In genomic region chr7:150665075-150665794, GRCh38 we compare ENCODE assay signal across 13 cellular contexts. TPM values are rescaled to one million over a fixed set of nuclear protein-coding genes. Genes with fewer than 3 reads are reported as not detected.
DNase-seq lines count a peak whose midpoint lies in the region; ATAC-seq and TF ChIP-seq lines count a peak whose summit lies in the region.
"Had no signal": no experiment of that assay in that cellular context is flagged by ENCODE, and none has a peak within 500 bp of the region (broad histone marks: within the 10 kb centered on the region; RNA-seq: fewer than 3 reads in every experiment).

No MANE protein-coding gene starts in this region.

- 66% methylated on average over 9 of the region's 9 CpGs for WGBS in mammary epithelial cell (ENCODE audit: low coverage, missing lambda C conversion rate)

- BruUV-seq in mammary epithelial cell (replicated peaks; lab: Mats Ljungman, UMichigan): no TSS peak

- no peak overlapping the region for H2AFZ ChIP-seq in mammary epithelial cell (ENCODE audit: low read depth, low read length)

- peaks cover 15% of the 10 kb centered on the region for H3K9me3 Mint-ChIP-seq in nephron progenitor cell

- TF ChIP-seq POLR2A in Peyer's patch (IDR thresholded peaks at IDR 0.05): no peak

- H3K4me3 Mint-ChIP-seq in nephron progenitor cell: no peak overlapping the region
- H3K4me3 Mint-ChIP-seq: brain had no signal

- ATAC-seq in HG03439 (IDR thresholded peaks at IDR 0.05; ENCODE audit: unreplicated experiment): no peak
- ATAC-seq in GM19023 (IDR thresholded peaks at IDR 0.05; ENCODE audit: unreplicated experiment): no peak

- H3K27me3 ChIP-seq in Peyer's patch: no peaks in the 10 kb centered on the region
- H3K27me3 ChIP-seq in mammary epithelial cell (ENCODE audit: insufficient read depth, low read length): no peaks in the 10 kb centered on the region

- no peak overlapping the region for H3K4me2 ChIP-seq in mammary epithelial cell (ENCODE audit: insufficient read depth, low read depth, low read length)
- H3K4me2 ChIP-seq: SK-N-SH had no signal

- peak; percentile 31 for DNase-seq in Ammon's horn (ENCODE audit: low spot score)
- DNase-seq in Peyer's patch: no peak
- peak; percentile 42 for DNase-seq in activated T-helper 9 cell treated with anti-CD3 and anti-CD28 coated beads, Interleukin-2, amount 50 U/mL, for 16 hours (ENCODE audit: low read depth)
- DNase-seq in nephron progenitor cell: no peak
- no peak for DNase-seq in mammary epithelial cell
- DNase-seq in HPDE6-E6E7 (ENCODE audit: extremely low spot score): no peak
- DNase-seq: left cardiac atrium, NCI-H2081, SK-N-SH had no signal

- H3K79me2 ChIP-seq in mammary epithelial cell (ENCODE audit: insufficient read depth, low read length): no peaks in the 10 kb centered on the region

- TF ChIP-seq CTCF in Peyer's patch (IDR thresholded peaks at IDR 0.05): no peak
- no peak for TF ChIP-seq CTCF in nephron progenitor cell (IDR thresholded peaks at IDR 0.05)
- no peak for TF ChIP-seq CTCF in mammary epithelial cell (conservative IDR thresholded peaks at IDR 0.05 in 1 of 2, IDR thresholded peaks at IDR 0.05 in 1 of 2; ENCODE audit: extremely low read depth in 1 of 2, insufficient read depth in 1 of 2, low read depth in 1 of 2, low read length in 2 of 2)

- H3K9me3 ChIP-seq in Peyer's patch (no peaks in the 10 kb centered on the region), mammary epithelial cell (replicated peaks; ENCODE audit: insufficient read depth, low read length) (no peaks in the 10 kb centered on the region)
- H3K9me3 ChIP-seq: SK-N-SH had no signal

- H3K27ac Mint-ChIP-seq in nephron progenitor cell: peak overlapping the region; percentile 3
- H3K27ac Mint-ChIP-seq: brain had no signal

- H3K27me3 Mint-ChIP-seq in nephron progenitor cell (ENCODE audit: low read depth, poor library complexity): no peaks in the 10 kb centered on the region
- H3K27me3 Mint-ChIP-seq: brain had no signal

- H3K4me3 ChIP-seq in Peyer's patch (no peak overlapping the region), mammary epithelial cell (replicated peaks in 1 of 3; ENCODE audit: insufficient read depth in 1 of 3, low read depth in 2 of 3, low read length in 3 of 3) (no peak overlapping the region)

- dilution Hi-C loops in mammary epithelial cell (cut with HindIII; ENCODE audit: low sequenced_read_pairs): no loop called here

- H3K4me1 ChIP-seq in Peyer's patch (peaks cover 0 to 8% (median 7%) of the 10 kb centered on the region in 4 donors), mammary epithelial cell (ENCODE audit: insufficient read depth, low read length) (no peaks in the 10 kb centered on the region)

- intact Hi-C loops in mammary epithelial cell (cut with micrococcal nuclease): no loop called here

- H4K20me1 ChIP-seq in mammary epithelial cell (ENCODE audit: insufficient read depth, low read length): no peaks in the 10 kb centered on the region

- H3K27ac ChIP-seq in Peyer's patch (peak overlapping the region; percentile 58 to 71 (median 70)), mammary epithelial cell (ENCODE audit: insufficient read depth, low read depth, low read length) (no peak overlapping the region)

- H3K4me1 Mint-ChIP-seq in nephron progenitor cell: no peaks in the 10 kb centered on the region
- H3K4me1 Mint-ChIP-seq: brain had no signal

- in situ Hi-C loops in mammary epithelial cell (cut with MboI; ENCODE audit: low sequenced_read_pairs in 2 of 2): no loop called here

- H3K36me3 ChIP-seq in Peyer's patch (no peaks in the 10 kb centered on the region), mammary epithelial cell (ENCODE audit: insufficient read depth, low read length) (no peaks in the 10 kb centered on the region)

- H3K36me3 Mint-ChIP-seq in nephron progenitor cell (ENCODE audit: low read depth): no peaks in the 10 kb centered on the region
- H3K36me3 Mint-ChIP-seq: brain had no signal

- CTCF ChIA-PET in mammary epithelial cell (lab: Charles Lee; ENCODE audit: low non-redundant PET): no interaction called here

- H3K9ac ChIP-seq in mammary epithelial cell (ENCODE audit: insufficient read depth, low read length): no peak overlapping the region
- H3K9ac ChIP-seq: SK-N-SH had no signal

RNA-seq across cellular contexts. Expression of gene GIMAP2, which starts 20.3 kb away (rescaled TPM):
- total RNA-seq in Peyer's patch: 10 to 100 TPM in 1 of 4 donors, 1 to 10 TPM in 3; 4.8 to 17.3 (median 9.1) TPM
- 1 to 10 TPM; 1.3 to 1.4 TPM for total RNA-seq in mammary epithelial cell
- polyA plus RNA-seq in mammary epithelial cell: 0.31 TPM
- polyA minus RNA-seq in mammary epithelial cell: not detected

RNA-seq across cellular contexts. Expression of gene GIMAP6, which starts 33.0 kb away (rescaled TPM):
- total RNA-seq in Peyer's patch (10 to 100 TPM in 2 of 4 donors, 1 to 10 TPM in 2; 7.0 to 35.5 (median 10.6) TPM), mammary epithelial cell (not detected)
- polyA plus RNA-seq in mammary epithelial cell: not detected
- polyA minus RNA-seq in mammary epithelial cell: not detected
- total RNA-seq: LHCN-M2 had no signal

RNA-seq across cellular contexts. Expression of gene GIMAP1, which starts 51.2 kb away (rescaled TPM):
- total RNA-seq in Peyer's patch (1 to 10 TPM; 1.8 to 7.4 (median 3.6) TPM), mammary epithelial cell (not detected)
- not detected for polyA plus RNA-seq in mammary epithelial cell
- not detected for polyA minus RNA-seq in mammary epithelial cell
- total RNA-seq: LHCN-M2 had no signal
- polyA plus RNA-seq: SK-N-SH had no signal

Comparison
In these comparisons a context has a peak if more than half of its experiments do, and no peak if none do; other contexts are left out.
1. DNase-seq: peak in Ammon's horn (single experiment) and activated T-helper 9 cell treated with anti-CD3 and anti-CD28 coated beads, Interleukin-2, amount 50 U/mL, for 16 hours (single experiment); none in Peyer's patch (0 of 3), nephron progenitor cell (single experiment), mammary epithelial cell (single experiment) and HPDE6-E6E7 (single experiment).
2. RNA of gene GIMAP6, which starts 33.0 kb away (total RNA-seq): 7.0 to 35.5 TPM in Peyer's patch; not detected in mammary epithelial cell; every median in the first group is over 4 times any median in the second.